Comparison of ENCODE assay signal across 14 cellular contexts in genomic region chr22:25482868-25483639, GRCh38.
A peak's percentile ranks its signal among the peaks of the same experiment; 100 is the strongest.
DNase-seq lines count a peak whose midpoint lies in the region; ATAC-seq and TF ChIP-seq lines count a peak whose summit lies in the region.
"Had no signal": no experiment of that assay in that cellular context is flagged by ENCODE, and none has a peak within 500 bp of the region (broad histone marks: within the 10 kb centered on the region; RNA-seq: fewer than 3 reads in every experiment).

No MANE protein-coding gene starts in this region.

- DNase-seq in cardiac muscle cell (ENCODE audit: low read depth in 1 of 2, low spot score in 1 of 2) (no peak), cardiac septum (ENCODE audit: low spot score) (no peak), inferior parietal cortex (ENCODE audit: extremely low spot score) (peak; percentile 55), superior temporal gyrus (ENCODE audit: extremely low spot score) (peak; percentile 68), NCI-H1436 (lab: John Stamatoyannopoulos, UW) (no peak)
- no peak for DNase-seq in activated T-helper 2 cell treated with anti-CD3 and anti-CD28 coated beads, Interferon-gamma antibody, Interleukin-2, Interleukin-4, amounts not matched to agents 10 μg/mL and 5 μg/mL and 100 μg/mL, durations not matched to agents 14 hours and 24 hours and 36 hours (ENCODE audit: low spot score)
- DNase-seq in naive thymus-derived CD8-positive, alpha-beta T cell, result no peak
- DNase-seq: activated naive CD4-positive, alpha-beta T cell treated with anti-CD3 and anti-CD28 coated beads for 36 hours; colonic mucosa; DND-41; SHP77; stimulated activated CD4-positive, alpha-beta T cell treated with anti-CD3 and anti-CD28 coated beads, Interleukin-4, amount 100 ng/mL, for 4 hours; stimulated activated naive B cell treated with anti-CD40 and anti-IgM and Interleukin-4, amounts not matched to agents 10 μg/mL and 1 μg/mL and 100 μg/mL, for 72 hours had no signal

- peak overlapping the region; percentile 48 for H3K27ac ChIP-seq in cardiac muscle cell
- H3K27ac ChIP-seq: colonic mucosa had no signal

- H3K36me3 ChIP-seq in cardiac muscle cell, result peaks cover 2% of the 10 kb centered on the region

- H3K4me1 ChIP-seq in cardiac muscle cell (ENCODE audit: low read depth), result peaks cover 13% of the 10 kb centered on the region
- H3K4me1 ChIP-seq: colonic mucosa had no signal

- TF ChIP-seq POLR2A in GM18505 (IDR thresholded peaks at IDR 0.05; ENCODE audit: borderline replicate concordance, extremely low read depth, insufficient read depth, insufficient read length), result no peak

- peaks cover 43% of the 10 kb centered on the region for H3K4me1 Mint-ChIP-seq in activated T-helper 2 cell treated with anti-CD3 and anti-CD28 coated beads, Interferon-gamma antibody, Interleukin-2, Interleukin-4, amounts not matched to agents 10 μg/mL and 5 μg/mL and 100 μg/mL, durations not matched to agents 14 hours and 24 hours and 36 hours (ENCODE audit: low read depth)
- no peaks in the 10 kb centered on the region for H3K4me1 Mint-ChIP-seq in naive thymus-derived CD8-positive, alpha-beta T cell

- ATAC-seq in GM18505 (IDR thresholded peaks at IDR 0.05; ENCODE audit: unreplicated experiment), result no peak
- no peak for ATAC-seq in naive thymus-derived CD8-positive, alpha-beta T cell
- ATAC-seq: stimulated activated naive B cell treated with anti-CD40 and anti-IgM and Interleukin-4, amounts not matched to agents 10 μg/mL and 1 μg/mL and 100 μg/mL, for 72 hours had no signal

- H3K4me3 Mint-ChIP-seq in activated T-helper 2 cell treated with anti-CD3 and anti-CD28 coated beads, Interferon-gamma antibody, Interleukin-2, Interleukin-4, amounts not matched to agents 10 μg/mL and 5 μg/mL and 100 μg/mL, durations not matched to agents 14 hours and 24 hours and 36 hours (ENCODE audit: low read depth), result no peak overlapping the region
- no peak overlapping the region for H3K4me3 Mint-ChIP-seq in naive thymus-derived CD8-positive, alpha-beta T cell
- H3K4me3 Mint-ChIP-seq: activated naive CD4-positive, alpha-beta T cell treated with anti-CD3 and anti-CD28 coated beads for 36 hours; stimulated activated naive B cell treated with anti-CD40 and anti-IgM and Interleukin-4, amounts not matched to agents 10 μg/mL and 1 μg/mL and 100 μg/mL, for 72 hours had no signal

- H3K27me3 Mint-ChIP-seq in activated T-helper 2 cell treated with anti-CD3 and anti-CD28 coated beads, Interferon-gamma antibody, Interleukin-2, Interleukin-4, amounts not matched to agents 10 μg/mL and 5 μg/mL and 100 μg/mL, durations not matched to agents 14 hours and 24 hours and 36 hours (ENCODE audit: low read depth), result no peaks in the 10 kb centered on the region
- H3K27me3 Mint-ChIP-seq in naive thymus-derived CD8-positive, alpha-beta T cell, result no peaks in the 10 kb centered on the region

- intact Hi-C loops in cardiac septum (cut with DNase I), result no loop called here
- intact Hi-C loops in activated T-helper 2 cell treated with anti-CD3 and anti-CD28 coated beads, Interferon-gamma antibody, Interleukin-2, Interleukin-4, amounts not matched to agents 10 μg/mL and 5 μg/mL and 100 μg/mL, durations not matched to agents 14 hours and 24 hours and 36 hours (cut with micrococcal nuclease), result loop anchor here (10.0 kb wide), 1 partner anchor 142 kb away; no protein-coding TSS in a partner anchor

- TF ChIP-seq CTCF in cardiac muscle cell (IDR thresholded peaks at IDR 0.05; ENCODE audit: low read depth, low read length), result no peak

- H3K27ac Mint-ChIP-seq in activated T-helper 2 cell treated with anti-CD3 and anti-CD28 coated beads, Interferon-gamma antibody, Interleukin-2, Interleukin-4, amounts not matched to agents 10 μg/mL and 5 μg/mL and 100 μg/mL, durations not matched to agents 14 hours and 24 hours and 36 hours, result peak overlapping the region; percentile 40
- peak overlapping the region in 1 of 10 donors; percentile 73 for H3K27ac Mint-ChIP-seq in naive thymus-derived CD8-positive, alpha-beta T cell
- H3K27ac Mint-ChIP-seq: activated naive CD4-positive, alpha-beta T cell treated with anti-CD3 and anti-CD28 coated beads for 36 hours; stimulated activated naive B cell treated with anti-CD40 and anti-IgM and Interleukin-4, amounts not matched to agents 10 μg/mL and 1 μg/mL and 100 μg/mL, for 72 hours had no signal

- peaks cover 72% of the 10 kb centered on the region for H3K36me3 Mint-ChIP-seq in activated T-helper 2 cell treated with anti-CD3 and anti-CD28 coated beads, Interferon-gamma antibody, Interleukin-2, Interleukin-4, amounts not matched to agents 10 μg/mL and 5 μg/mL and 100 μg/mL, durations not matched to agents 14 hours and 24 hours and 36 hours (ENCODE audit: low read depth)
- H3K36me3 Mint-ChIP-seq in naive thymus-derived CD8-positive, alpha-beta T cell, result peaks cover 19 to 46% (median 21%) of the 10 kb centered on the region in 3 donors

- H3K27me3 ChIP-seq in cardiac muscle cell, result no peaks in the 10 kb centered on the region
- H3K27me3 ChIP-seq: colonic mucosa had no signal

- no peak overlapping the region for H3K4me3 ChIP-seq in cardiac muscle cell
- H3K4me3 ChIP-seq: colonic mucosa had no signal

- no peaks in the 10 kb centered on the region for H3K9me3 ChIP-seq in cardiac muscle cell (ENCODE audit: low read depth)
- H3K9me3 ChIP-seq: colonic mucosa had no signal

- POLR2A ChIA-PET in naive thymus-derived CD8-positive, alpha-beta T cell (lab: Charles Lee), result no interaction called here

- peaks cover 9% of the 10 kb centered on the region for H3K9me3 Mint-ChIP-seq in activated T-helper 2 cell treated with anti-CD3 and anti-CD28 coated beads, Interferon-gamma antibody, Interleukin-2, Interleukin-4, amounts not matched to agents 10 μg/mL and 5 μg/mL and 100 μg/mL, durations not matched to agents 14 hours and 24 hours and 36 hours
- peaks cover 0 to 5% (median 0%) of the 10 kb centered on the region in 9 donors for H3K9me3 Mint-ChIP-seq in naive thymus-derived CD8-positive, alpha-beta T cell
- H3K9me3 Mint-ChIP-seq: activated naive CD4-positive, alpha-beta T cell treated with anti-CD3 and anti-CD28 coated beads for 36 hours had no signal

Comparison
In these comparisons a context has a peak if more than half of its experiments do, and no peak if none do; other contexts are left out.
1. DNase-seq: peak in inferior parietal cortex (single experiment) and superior temporal gyrus (single experiment); none in cardiac muscle cell (0 of 2), cardiac septum (single experiment), activated T-helper 2 cell treated with anti-CD3 and anti-CD28 coated beads, Interferon-gamma antibody, Interleukin-2, Interleukin-4, amounts not matched to agents 10 μg/mL and 5 μg/mL and 100 μg/mL, durations not matched to agents 14 hours and 24 hours and 36 hours (single experiment), NCI-H1436 (single experiment) and naive thymus-derived CD8-positive, alpha-beta T cell (0 of 10).